ENCODE assay signal across 9 cellular contexts in genomic region chr7:112009081-112009480, GRCh38.
DNase-seq lines count a peak whose midpoint lies in the region; ATAC-seq and TF ChIP-seq lines count a peak whose summit lies in the region.
"Had no signal": no experiment of that assay in that cellular context is flagged by ENCODE, and none has a peak within 500 bp of the region (broad histone marks: within the 10 kb centered on the region; RNA-seq: fewer than 3 reads in every experiment).

No MANE protein-coding gene starts in this region.

- no TSS peak for BruUV-seq in Panc1 (replicated peaks; lab: Mats Ljungman, UMichigan)

- DNase-seq in GM04504 (ENCODE audit: low read depth) (peak; percentile 4), HFF-Myc (ENCODE audit: extremely low read depth, low read depth) (peak; percentile 37), Panc1 (ENCODE audit: low read depth, low spot score) (peak; percentile 20), foreskin fibroblast (peak; percentile 48 to 73), NCI-H1930 (lab: John Stamatoyannopoulos, UW) (no peak), LoVo (ENCODE audit: low spot score) (no peak), GM10266 (ENCODE audit: extremely low spot score) (no peak)
- DNase-seq in stimulated activated naive CD4-positive, alpha-beta T cell (lab: John Stamatoyannopoulos, UW): no peak
- DNase-seq: activated CD4-positive, CD25-positive, alpha-beta regulatory T cell treated with anti-CD3 and anti-CD28 coated beads, Interleukin-2, amount 50 U/mL, for 72 hours had no signal

- no peaks in the 10 kb centered on the region for H3K27me3 ChIP-seq in Panc1 (ENCODE audit: control insufficient read depth, insufficient read depth, low read length)

- no peak for ATAC-seq in Panc1

- H3K36me3 ChIP-seq in Panc1 (ENCODE audit: control insufficient read depth, insufficient read depth, low read length): no peaks in the 10 kb centered on the region

- H3K27ac ChIP-seq in Panc1 (ENCODE audit: low read length): no peak overlapping the region

- intact Hi-C loops in Panc1 (cut with micrococcal nuclease; ENCODE audit: unreplicated experiment): no loop called here

- no peak overlapping the region for H3K4me3 ChIP-seq in HFF-Myc (replicated peaks; ENCODE audit: low read depth, low read length)
- no peak overlapping the region for H3K4me3 ChIP-seq in Panc1 (ENCODE audit: low read depth in 2 of 2, low read length in 2 of 2)
- no peak overlapping the region for H3K4me3 ChIP-seq in foreskin fibroblast (ENCODE audit: low read depth in 1 of 2, low read length in 2 of 2)

- TF ChIP-seq CTCF in HFF-Myc (IDR thresholded peaks at IDR 0.05; ENCODE audit: low read depth, low read length, missing control alignments) (no peak), Panc1 (IDR thresholded peaks at IDR 0.05) (no peak), foreskin fibroblast (IDR thresholded peaks at IDR 0.05; ENCODE audit: low read depth, low read length) (no peak), GM10266 (IDR thresholded peaks at IDR 0.05; ENCODE audit: control insufficient read depth, insufficient read depth, low read depth, missing control alignments) (no peak)

- H3K4me1 ChIP-seq in Panc1 (ENCODE audit: control insufficient read depth, insufficient read depth, low read length): no peaks in the 10 kb centered on the region

- POLR2A ChIA-PET in Panc1 (lab: Charles Lee): no interaction called here

- no peaks in the 10 kb centered on the region for H3K9me3 ChIP-seq in Panc1 (ENCODE audit: control insufficient read depth, insufficient read depth, low read depth, low read length)

- CTCF ChIA-PET in Panc1 (lab: Charles Lee): no interaction called here

- in situ Hi-C loops in Panc1 (cut with HindIII; ENCODE audit: low pct_unique_long_range_greater_than_20kb, low sequenced_read_pairs): no loop called here

Comparison
In these comparisons a context has a peak if more than half of its experiments do, and no peak if none do; other contexts are left out.
1. DNase-seq: peak in GM04504 (single experiment), HFF-Myc (single experiment), Panc1 (single experiment) and foreskin fibroblast (2 of 2); none in NCI-H1930 (0 of 2), stimulated activated naive CD4-positive, alpha-beta T cell (0 of 6), LoVo (single experiment) and GM10266 (single experiment).